13 cellular contexts compared by ENCODE assay signal in genomic region chr18:70363861-70364260, GRCh38.
DNase-seq lines count a peak whose midpoint lies in the region; ATAC-seq and TF ChIP-seq lines count a peak whose summit lies in the region.
"Had no signal": no experiment of that assay in that cellular context is flagged by ENCODE, and none has a peak within 500 bp of the region (broad histone marks: within the 10 kb centered on the region; RNA-seq: fewer than 3 reads in every experiment).

No MANE protein-coding gene starts in this region.

- no peak overlapping the region for H3K4me3 ChIP-seq in fibroblast of pulmonary artery (replicated peaks; ENCODE audit: low read depth, low read length)

- no peak overlapping the region for H3K27ac Mint-ChIP-seq in stimulated activated effector memory CD8-positive, alpha-beta T cell treated with anti-CD3 and anti-CD28 coated beads, Interleukin-12 subunit alpha, Interleukin-12 subunit beta, amount 100 ng/mL, for 72 hours
- H3K27ac Mint-ChIP-seq: activated naive CD8-positive, alpha-beta T cell treated with anti-CD3 and anti-CD28 coated beads, Interleukin-2, amount 50 U/mL, for 24 hours; CD4-positive, CD25-positive, alpha-beta regulatory T cell had no signal

- H3K4me1 Mint-ChIP-seq in stimulated activated effector memory CD8-positive, alpha-beta T cell treated with anti-CD3 and anti-CD28 coated beads, Interleukin-12 subunit alpha, Interleukin-12 subunit beta, amount 100 ng/mL, for 72 hours = no peaks in the 10 kb centered on the region
- H3K4me1 Mint-ChIP-seq: activated naive CD8-positive, alpha-beta T cell treated with anti-CD3 and anti-CD28 coated beads, Interleukin-2, amount 50 U/mL, for 24 hours; CD4-positive, CD25-positive, alpha-beta regulatory T cell had no signal

- no peaks in the 10 kb centered on the region for H3K36me3 Mint-ChIP-seq in stimulated activated effector memory CD8-positive, alpha-beta T cell treated with anti-CD3 and anti-CD28 coated beads, Interleukin-12 subunit alpha, Interleukin-12 subunit beta, amount 100 ng/mL, for 72 hours
- H3K36me3 Mint-ChIP-seq: CD4-positive, CD25-positive, alpha-beta regulatory T cell had no signal

- ATAC-seq in omental fat pad (ENCODE audit: low FRiP score) (peak; percentile 82), GM21786 (IDR thresholded peaks at IDR 0.05; ENCODE audit: unreplicated experiment) (no peak)
- no peak for ATAC-seq in stimulated activated effector memory CD8-positive, alpha-beta T cell treated with anti-CD3 and anti-CD28 coated beads, Interleukin-12 subunit alpha, Interleukin-12 subunit beta, amount 100 ng/mL, for 72 hours
- ATAC-seq: activated naive CD8-positive, alpha-beta T cell treated with anti-CD3 and anti-CD28 coated beads, Interleukin-2, amount 50 U/mL, for 24 hours had no signal

- in situ Hi-C loops in SK-MEL-5 (cut with HindIII; ENCODE audit: low pct_unique_long_range_greater_than_20kb, low sequenced_read_pairs) = no loop called here

- H3K9me3 Mint-ChIP-seq in stimulated activated effector memory CD8-positive, alpha-beta T cell treated with anti-CD3 and anti-CD28 coated beads, Interleukin-12 subunit alpha, Interleukin-12 subunit beta, amount 100 ng/mL, for 72 hours = no peaks in the 10 kb centered on the region
- H3K9me3 Mint-ChIP-seq: activated naive CD8-positive, alpha-beta T cell treated with anti-CD3 and anti-CD28 coated beads, Interleukin-2, amount 50 U/mL, for 24 hours had no signal

- TF ChIP-seq CTCF in fibroblast of pulmonary artery (IDR thresholded peaks at IDR 0.05; ENCODE audit: low read length, missing control alignments) = no peak
- no peak for TF ChIP-seq CTCF in omental fat pad (IDR thresholded peaks at IDR 0.05)

- DNase-seq in HCEC 1CT = peak; percentile 66
- DNase-seq in SK-MEL-5 (ENCODE audit: low read depth, low spot score) = peak; percentile 15
- peak; percentile 67 for DNase-seq in fibroblast of pulmonary artery (ENCODE audit: low read depth)
- no peak for DNase-seq in omental fat pad (ENCODE audit: low spot score)
- no peak for DNase-seq in stimulated activated effector memory CD8-positive, alpha-beta T cell treated with anti-CD3 and anti-CD28 coated beads, Interleukin-12 subunit alpha, Interleukin-12 subunit beta, amount 100 ng/mL, for 72 hours (ENCODE audit: low spot score in 2 of 2)
- DNase-seq in GM19240 (ENCODE audit: insufficient read length, low spot score) = no peak
- DNase-seq in NCI-H2227 treated with DMSO at 0.1 percent for 48 hours (lab: John Stamatoyannopoulos, UW) = no peak
- DNase-seq: activated CD8-positive, alpha-beta memory T cell treated with anti-CD3 and anti-CD28 coated beads, Interleukin-2, amount 50 U/mL, for 4 hours; activated naive CD8-positive, alpha-beta T cell treated with anti-CD3 and anti-CD28 coated beads, Interleukin-2, amount 50 U/mL, for 24 hours; CD4-positive, CD25-positive, alpha-beta regulatory T cell; hypothalamus; NCI-H510A had no signal

- H3K4me3 Mint-ChIP-seq in stimulated activated effector memory CD8-positive, alpha-beta T cell treated with anti-CD3 and anti-CD28 coated beads, Interleukin-12 subunit alpha, Interleukin-12 subunit beta, amount 100 ng/mL, for 72 hours = no peak overlapping the region
- H3K4me3 Mint-ChIP-seq: activated naive CD8-positive, alpha-beta T cell treated with anti-CD3 and anti-CD28 coated beads, Interleukin-2, amount 50 U/mL, for 24 hours; CD4-positive, CD25-positive, alpha-beta regulatory T cell had no signal

Comparison
In these comparisons a context has a peak if more than half of its experiments do, and no peak if none do; other contexts are left out.
1. DNase-seq: peak in HCEC 1CT (single experiment), SK-MEL-5 (single experiment) and fibroblast of pulmonary artery (single experiment); none in omental fat pad (single experiment), stimulated activated effector memory CD8-positive, alpha-beta T cell treated with anti-CD3 and anti-CD28 coated beads, Interleukin-12 subunit alpha, Interleukin-12 subunit beta, amount 100 ng/mL, for 72 hours (0 of 2), GM19240 (single experiment) and NCI-H2227 treated with DMSO at 0.1 percent for 48 hours (single experiment).